ENCODE assay signal across 1 cellular context in genomic region chr21:17693801-17694200, GRCh38.
TF ChIP-seq lines count a peak whose summit lies in the region.

No MANE protein-coding gene starts in this region.

TF ChIP-seq in K562, 482 proteins besides CTCF, POLR2A, EP300 and RAD21 (continued from another document):
- TF ChIP-seq RREB1 (CRISPR knock-in tag; IDR thresholded peaks at IDR 0.05) (no peak), ZBTB40 (IDR thresholded peaks at IDR 0.05) (no peak), ZBTB40 (CRISPR knock-in tag; IDR thresholded peaks at IDR 0.05) (no peak), PKNOX1 (IDR thresholded peaks at IDR 0.05) (no peak), TCF3 (CRISPR knock-in tag; IDR thresholded peaks at IDR 0.05) (no peak), ZC3H11A (IDR thresholded peaks at IDR 0.05; ENCODE audit: low read depth, low read length) (no peak), PRDM10 (IDR thresholded peaks at IDR 0.05; ENCODE audit: partially characterized antibody) (no peak), ZBTB5 (IDR thresholded peaks at IDR 0.05) (no peak), XRCC5 (IDR thresholded peaks at IDR 0.05; ENCODE audit: low read depth, low read length) (no peak)
TF ChIP-seq in K562: peak in this region for 6.
